Comparison of ENCODE assay signal across 8 cellular contexts in genomic region chr18:63421514-63421913, GRCh38. TPM values are rescaled to one million over a fixed set of nuclear protein-coding genes. Genes with fewer than 3 reads are reported as not detected.
DNase-seq lines count a peak whose midpoint lies in the region; ATAC-seq, FAIRE-seq and TF ChIP-seq lines count a peak whose summit lies in the region.

No MANE protein-coding gene starts in this region.

- peak overlapping the region; percentile 97 for H3K27ac ChIP-seq in skeletal muscle tissue (ENCODE audit: low read depth, low read length)

- peaks cover 14% of the 10 kb centered on the region for H3K4me1 Mint-ChIP-seq in T-helper 17 cell

- H3K27me3 Mint-ChIP-seq in T-helper 17 cell = peaks cover 8% of the 10 kb centered on the region

- H3K9me3 ChIP-seq in T-helper 17 cell (ENCODE audit: control insufficient read depth, low read length, poor library complexity, severe bottlenecking) = no peaks in the 10 kb centered on the region
- H3K9me3 ChIP-seq in skeletal muscle tissue (ENCODE audit: control insufficient read depth in 3 of 3, low read length in 3 of 3) = no peaks in the 10 kb centered on the region

- peak overlapping the region; percentile 96 to 98 (median 96) for H3K9ac ChIP-seq in skeletal muscle tissue (ENCODE audit: low read depth in 1 of 3, low read length in 3 of 3)

- H3K27me3 ChIP-seq in skeletal muscle tissue (ENCODE audit: control insufficient read depth in 3 of 3, insufficient read depth in 3 of 3, low read length in 3 of 3) = no peaks in the 10 kb centered on the region

- peak overlapping the region; percentile 97 for H3K27ac Mint-ChIP-seq in T-helper 17 cell

- FAIRE-seq in HTR-8/SVneo (lab: Jason Lieb, UNC) (no peak), H54 (lab: Jason Lieb, UNC) (no peak)

- H3K4me3 ChIP-seq in foreskin fibroblast (ENCODE audit: low read depth in 1 of 2, low read length in 2 of 2) (peak overlapping the region; percentile 68 to 98), skeletal muscle tissue (ENCODE audit: low read length in 3 of 3) (peak overlapping the region; percentile 95 to 99 (median 98))

- peak overlapping the region; percentile 93 for H3K4me3 Mint-ChIP-seq in T-helper 17 cell

- no peak for TF ChIP-seq POLR2A in H54 (IDR thresholded peaks at IDR 0.05; ENCODE audit: low read depth, low read length)

- TF ChIP-seq CTCF in foreskin fibroblast (IDR thresholded peaks at IDR 0.05; ENCODE audit: low read depth, low read length) = no peak

- H3K4me1 ChIP-seq in skeletal muscle tissue (ENCODE audit: control insufficient read depth in 3 of 3, insufficient read depth in 3 of 3, low read length in 3 of 3) = peaks cover 8 to 14% (median 8%) of the 10 kb centered on the region in 3 donors

- peaks cover 3% of the 10 kb centered on the region for H3K36me3 Mint-ChIP-seq in T-helper 17 cell (ENCODE audit: low read depth)

- DNase-seq in T-helper 17 cell = no peak
- DNase-seq in foreskin fibroblast = no peak
- DNase-seq in HTR-8/SVneo (ENCODE audit: insufficient read length, low spot score) = no peak
- DNase-seq in H54 (ENCODE audit: insufficient read length, low spot score) = no peak
- no peak for DNase-seq in G401 (ENCODE audit: low spot score)

- in situ Hi-C loops in G401 (cut with HindIII; ENCODE audit: low sequenced_read_pairs) = no loop called here

- ATAC-seq in GM21723 (IDR thresholded peaks at IDR 0.05; ENCODE audit: unreplicated experiment) (peak; percentile 1), T-helper 17 cell (no peak), GM21381 (IDR thresholded peaks at IDR 0.05; ENCODE audit: unreplicated experiment) (no peak)

- peaks cover 0 to 9% (median 3%) of the 10 kb centered on the region in 3 donors for H3K36me3 ChIP-seq in skeletal muscle tissue (ENCODE audit: control insufficient read depth in 3 of 3, insufficient read depth in 3 of 3, low read length in 3 of 3)

RNA-seq across cellular contexts. Expression of gene VPS4B, which starts 0.8 kb away (rescaled TPM):
- 10 to 100 TPM; 61.3 to 78.7 TPM for total RNA-seq in T-helper 17 cell
- 28.2 TPM for total RNA-seq in skeletal muscle tissue
- 24.8 and 37.8 TPM in 2 replicates for total RNA-seq in G401 (2014; rRNA removed; shearing (Covaris generic))

RNA-seq across cellular contexts. Expression of gene KDSR, which starts 54.5 kb away (rescaled TPM):
- total RNA-seq in T-helper 17 cell (10 to 100 TPM; 55.2 to 71.2 TPM), skeletal muscle tissue (12.5 TPM)
- 23.3 and 27.1 TPM in 2 replicates for total RNA-seq in G401 (2014; rRNA removed; shearing (Covaris generic))

RNA-seq across cellular contexts. Expression of gene SERPINB5, which starts 55.2 kb away (rescaled TPM):
- total RNA-seq in T-helper 17 cell (not detected), skeletal muscle tissue (not detected)
- total RNA-seq in G401 (2014; rRNA removed; shearing (Covaris generic)) = not detected in 2 replicates
